In genomic region chr16:24359490-24359889, GRCh38 we compare ENCODE assay signal across 3 cellular contexts.
TF ChIP-seq lines count a peak whose summit lies in the region.

No MANE protein-coding gene starts in this region.

TF ChIP-seq in HepG2, 621 proteins besides CTCF, POLR2A, EP300 and RAD21:
- TF ChIP-seq ZNF121 (CRISPR knock-in tag; IDR thresholded peaks at IDR 0.05) (peak; percentile 42; the same call in 1 of the 2 replicates), ZNF547 (CRISPR knock-in tag; IDR thresholded peaks at IDR 0.05) (no peak)

TF ChIP-seq in WTC11, 78 proteins besides CTCF, POLR2A, EP300 and RAD21:
- no peak for TF ChIP-seq ZNF232 (CRISPR knock-in tag; IDR thresholded peaks at IDR 0.05)
- TF ChIP-seq GTF2I (CRISPR knock-in tag; conservative IDR thresholded peaks at IDR 0.05): 0 out of 2 replicates have a peak, but pooled peaks have one; percentile 29

TF ChIP-seq in H1, 55 proteins besides CTCF, POLR2A, EP300 and RAD21 (continued from another document):
- TF ChIP-seq KDM1A (IDR thresholded peaks at IDR 0.05; ENCODE audit: borderline replicate concordance, low read length) (peak; percentile 81), RNF2 (IDR thresholded peaks at IDR 0.05; ENCODE audit: borderline replicate concordance, low read depth, low read length, missing control alignments, poor library complexity, severe bottlenecking) (no peak), CTBP2 (IDR thresholded peaks at IDR 0.05; ENCODE audit: borderline replicate concordance, insufficient read depth, insufficient read length, low read length) (no peak), ATF2 (IDR thresholded peaks at IDR 0.05; ENCODE audit: low read length) (no peak), PHF8 (conservative IDR thresholded peaks at IDR 0.05; ENCODE audit: low read depth, low read length) (no peak)
